In the genomic region with DNA sequence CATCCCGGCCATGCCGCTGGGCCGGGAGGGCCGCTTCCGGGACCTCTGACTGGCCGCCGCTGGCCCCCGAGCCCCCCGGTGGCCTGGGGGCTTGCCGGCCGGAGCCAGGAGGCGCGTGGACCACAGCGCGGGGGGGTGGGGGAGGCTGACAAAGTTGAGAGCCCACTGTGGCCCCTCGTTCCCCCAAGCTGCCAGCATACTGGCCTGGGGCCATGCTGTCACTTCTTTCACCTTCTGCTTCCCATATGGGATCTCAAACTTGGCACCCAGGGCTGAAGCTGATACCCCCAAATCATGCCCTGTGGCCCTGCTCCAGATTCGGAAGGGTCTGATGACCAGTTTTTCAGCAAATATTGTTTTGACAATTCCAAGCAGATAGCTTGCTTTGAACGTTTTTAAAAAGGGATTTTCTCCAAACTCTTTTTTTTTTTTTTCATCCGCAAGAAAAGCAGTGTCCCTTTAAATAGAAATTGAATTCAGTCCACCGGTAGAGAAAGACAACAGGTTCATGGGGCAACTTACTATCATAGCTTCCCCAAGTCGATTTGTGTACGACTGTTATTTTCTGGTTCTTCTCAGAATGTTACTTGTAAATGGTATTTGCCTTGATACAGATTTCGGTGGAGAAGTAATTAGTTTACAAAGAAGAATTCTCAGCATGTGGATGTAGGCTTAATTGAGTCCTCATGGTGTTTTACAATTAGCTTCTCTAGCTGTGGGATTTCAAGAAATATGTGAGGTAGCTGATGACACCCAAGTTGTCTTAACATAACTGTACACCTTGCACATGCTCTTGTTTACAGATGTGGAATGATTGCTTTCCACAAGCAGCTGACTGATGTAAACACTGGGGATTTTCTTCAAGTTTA, we compare ENCODE assay signal across 1 cellular context.
TF ChIP-seq lines count a peak whose summit lies in the region.

No MANE protein-coding gene starts in this region.

TF ChIP-seq in K562, 482 proteins besides CTCF, POLR2A, EP300 and RAD21 (continued from another document):
- TF ChIP-seq, protein P1, sequence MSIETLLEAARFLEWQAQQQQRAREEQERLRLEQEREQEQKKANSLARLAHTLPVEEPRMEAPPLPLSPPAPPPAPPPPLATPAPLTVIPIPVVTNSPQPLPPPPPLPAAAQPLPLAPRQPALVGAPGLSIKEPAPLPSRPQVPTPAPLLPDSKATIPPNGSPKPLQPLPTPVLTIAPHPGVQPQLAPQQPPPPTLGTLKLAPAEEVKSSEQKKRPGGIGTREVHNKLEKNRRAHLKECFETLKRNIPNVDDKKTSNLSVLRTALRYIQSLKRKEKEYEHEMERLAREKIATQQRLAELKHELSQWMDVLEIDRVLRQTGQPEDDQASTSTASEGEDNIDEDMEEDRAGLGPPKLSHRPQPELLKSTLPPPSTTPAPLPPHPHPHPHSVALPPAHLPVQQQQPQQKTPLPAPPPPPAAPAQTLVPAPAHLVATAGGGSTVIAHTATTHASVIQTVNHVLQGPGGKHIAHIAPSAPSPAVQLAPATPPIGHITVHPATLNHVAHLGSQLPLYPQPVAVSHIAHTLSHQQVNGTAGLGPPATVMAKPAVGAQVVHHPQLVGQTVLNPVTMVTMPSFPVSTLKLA (conservative IDR thresholded peaks at IDR 0.05) = peak; percentile 97 to 98
- TF ChIP-seq, protein P2, sequence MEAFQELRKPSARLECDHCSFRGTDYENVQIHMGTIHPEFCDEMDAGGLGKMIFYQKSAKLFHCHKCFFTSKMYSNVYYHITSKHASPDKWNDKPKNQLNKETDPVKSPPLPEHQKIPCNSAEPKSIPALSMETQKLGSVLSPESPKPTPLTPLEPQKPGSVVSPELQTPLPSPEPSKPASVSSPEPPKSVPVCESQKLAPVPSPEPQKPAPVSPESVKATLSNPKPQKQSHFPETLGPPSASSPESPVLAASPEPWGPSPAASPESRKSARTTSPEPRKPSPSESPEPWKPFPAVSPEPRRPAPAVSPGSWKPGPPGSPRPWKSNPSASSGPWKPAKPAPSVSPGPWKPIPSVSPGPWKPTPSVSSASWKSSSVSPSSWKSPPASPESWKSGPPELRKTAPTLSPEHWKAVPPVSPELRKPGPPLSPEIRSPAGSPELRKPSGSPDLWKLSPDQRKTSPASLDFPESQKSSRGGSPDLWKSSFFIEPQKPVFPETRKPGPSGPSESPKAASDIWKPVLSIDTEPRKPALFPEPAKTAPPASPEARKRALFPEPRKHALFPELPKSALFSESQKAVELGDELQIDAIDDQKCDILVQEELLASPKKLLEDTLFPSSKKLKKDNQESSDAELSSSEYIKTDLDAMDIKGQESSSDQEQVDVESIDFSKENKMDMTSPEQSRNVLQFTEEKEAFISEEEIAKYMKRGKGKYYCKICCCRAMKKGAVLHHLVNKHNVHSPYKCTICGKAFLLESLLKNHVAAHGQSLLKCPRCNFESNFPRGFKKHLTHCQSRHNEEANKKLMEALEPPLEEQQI (IDR thresholded peaks at IDR 0.05) = no peak
- TF ChIP-seq ZNF217 (CRISPR knock-in tag; IDR thresholded peaks at IDR 0.05) = no peak
- TF ChIP-seq TBL1XR1 (IDR thresholded peaks at IDR 0.05; ENCODE audit: low read length in 2 of 2) = no peak
- no peak for TF ChIP-seq ZC3H4 (CRISPR knock-in tag; IDR thresholded peaks at IDR 0.05; ENCODE audit: borderline replicate concordance)
- TF ChIP-seq PRPF4 (IDR thresholded peaks at IDR 0.05; ENCODE audit: insufficient read depth, low read depth, low read length, poor library complexity, severe bottlenecking) = no peak
- TF ChIP-seq, protein P3, sequence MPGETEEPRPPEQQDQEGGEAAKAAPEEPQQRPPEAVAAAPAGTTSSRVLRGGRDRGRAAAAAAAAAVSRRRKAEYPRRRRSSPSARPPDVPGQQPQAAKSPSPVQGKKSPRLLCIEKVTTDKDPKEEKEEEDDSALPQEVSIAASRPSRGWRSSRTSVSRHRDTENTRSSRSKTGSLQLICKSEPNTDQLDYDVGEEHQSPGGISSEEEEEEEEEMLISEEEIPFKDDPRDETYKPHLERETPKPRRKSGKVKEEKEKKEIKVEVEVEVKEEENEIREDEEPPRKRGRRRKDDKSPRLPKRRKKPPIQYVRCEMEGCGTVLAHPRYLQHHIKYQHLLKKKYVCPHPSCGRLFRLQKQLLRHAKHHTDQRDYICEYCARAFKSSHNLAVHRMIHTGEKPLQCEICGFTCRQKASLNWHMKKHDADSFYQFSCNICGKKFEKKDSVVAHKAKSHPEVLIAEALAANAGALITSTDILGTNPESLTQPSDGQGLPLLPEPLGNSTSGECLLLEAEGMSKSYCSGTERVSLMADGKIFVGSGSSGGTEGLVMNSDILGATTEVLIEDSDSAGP (CRISPR knock-in tag; IDR thresholded peaks at IDR 0.05) = peak; percentile 39; the same call in 1 of the 2 replicates
- no peak for TF ChIP-seq ZKSCAN3 (CRISPR knock-in tag; IDR thresholded peaks at IDR 0.05)
- TF ChIP-seq CEBPG (CRISPR knock-in tag; IDR thresholded peaks at IDR 0.05) = no peak
- TF ChIP-seq CEBPG (tag; conservative IDR thresholded peaks at IDR 0.05 in 1 of 2, IDR thresholded peaks at IDR 0.05 in 1 of 2) = no peak
- no peak for TF ChIP-seq ZNF551 (CRISPR knock-in tag; IDR thresholded peaks at IDR 0.05)
- no peak for TF ChIP-seq CC2D1A (IDR thresholded peaks at IDR 0.05)
- TF ChIP-seq XRCC4 (IDR thresholded peaks at IDR 0.05; ENCODE audit: extremely low read depth, insufficient read depth, insufficient read length) = no peak
- no peak for TF ChIP-seq RNF2 (IDR thresholded peaks at IDR 0.05)
- TF ChIP-seq, protein P4, sequence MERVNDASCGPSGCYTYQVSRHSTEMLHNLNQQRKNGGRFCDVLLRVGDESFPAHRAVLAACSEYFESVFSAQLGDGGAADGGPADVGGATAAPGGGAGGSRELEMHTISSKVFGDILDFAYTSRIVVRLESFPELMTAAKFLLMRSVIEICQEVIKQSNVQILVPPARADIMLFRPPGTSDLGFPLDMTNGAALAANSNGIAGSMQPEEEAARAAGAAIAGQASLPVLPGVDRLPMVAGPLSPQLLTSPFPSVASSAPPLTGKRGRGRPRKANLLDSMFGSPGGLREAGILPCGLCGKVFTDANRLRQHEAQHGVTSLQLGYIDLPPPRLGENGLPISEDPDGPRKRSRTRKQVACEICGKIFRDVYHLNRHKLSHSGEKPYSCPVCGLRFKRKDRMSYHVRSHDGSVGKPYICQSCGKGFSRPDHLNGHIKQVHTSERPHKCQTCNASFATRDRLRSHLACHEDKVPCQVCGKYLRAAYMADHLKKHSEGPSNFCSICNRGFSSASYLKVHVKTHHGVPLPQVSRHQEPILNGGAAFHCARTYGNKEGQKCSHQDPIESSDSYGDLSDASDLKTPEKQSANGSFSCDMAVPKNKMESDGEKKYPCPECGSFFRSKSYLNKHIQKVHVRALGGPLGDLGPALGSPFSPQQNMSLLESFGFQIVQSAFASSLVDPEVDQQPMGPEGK (CRISPR knock-in tag; IDR thresholded peaks at IDR 0.05; ENCODE audit: borderline replicate concordance) = no peak
- TF ChIP-seq SRSF1 (IDR thresholded peaks at IDR 0.05; ENCODE audit: low read depth, low read length) = no peak
- no peak for TF ChIP-seq SREBF2 (CRISPR knock-in tag; IDR thresholded peaks at IDR 0.05)
- no peak for TF ChIP-seq TGIF2 (CRISPR knock-in tag; IDR thresholded peaks at IDR 0.05)
